Comparison of ENCODE assay signal across 33 cellular contexts in the genomic region with DNA sequence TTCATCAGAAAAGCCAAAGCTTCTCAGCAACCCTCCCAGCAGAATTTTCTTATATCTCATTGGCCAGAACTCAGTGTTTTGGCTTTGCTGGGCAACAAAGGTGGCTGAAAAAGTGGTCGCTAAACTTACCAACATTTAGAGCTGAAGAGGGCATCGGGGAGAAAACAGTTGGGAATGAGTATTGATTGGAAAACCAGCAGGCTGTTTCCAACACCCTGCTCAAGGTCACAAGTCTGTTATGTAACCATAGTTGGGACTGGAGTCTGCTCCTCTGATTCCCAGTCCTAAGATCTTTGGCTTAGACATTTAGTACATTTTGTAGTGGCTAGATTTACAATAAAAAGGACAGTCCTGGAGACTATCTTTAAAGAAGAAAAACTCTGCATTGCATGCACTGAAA. TPM values are rescaled to one million over a fixed set of nuclear protein-coding genes. Genes with fewer than 3 reads are reported as not detected.
"Had no signal": no experiment of that assay in that cellular context is flagged by ENCODE, and none has a peak within 500 bp of the region (broad histone marks: within the 10 kb centered on the region; RNA-seq: fewer than 3 reads in every experiment).

No MANE protein-coding gene starts in this region.

- H3K36me3 ChIP-seq: colonic mucosa, esophagus squamous epithelium, gastrocnemius medialis, heart right ventricle, left ventricle myocardium inferior, lower lobe of right lung had no signal

- H3K9me3 ChIP-seq: colonic mucosa, esophagus squamous epithelium, gastrocnemius medialis, heart right ventricle, left ventricle myocardium inferior, lower lobe of right lung, mucosa of descending colon had no signal

- FAIRE-seq: endometrium, islet of Langerhans, keratinocyte had no signal

- H3K27me3 ChIP-seq: colonic mucosa had no signal

- DNase-seq: colonic mucosa; cortex of kidney; effector CD8-positive, alpha-beta T cell; effector memory CD8-positive, alpha-beta T cell; endodermal cell; erythroblast; esophagus squamous epithelium; foreskin fibroblast; foreskin melanocyte; gastrocnemius medialis; glutamatergic neuron; head of caudate nucleus; heart right ventricle; hippocampal formation; left cardiac atrium; left ventricle myocardium inferior; lower lobe of right lung; mesenchymal stem cell; mucosa of descending colon; naive B cell had no signal

- ATAC-seq: effector memory CD8-positive, alpha-beta T cell; esophagus mucosa; gastrocnemius medialis; heart right ventricle; left cardiac atrium; lower lobe of right lung; mucosa of descending colon had no signal

- H3K4me3 ChIP-seq: colonic mucosa, esophagus squamous epithelium, gastrocnemius medialis, heart right ventricle, left ventricle myocardium inferior, lower lobe of right lung, mucosa of descending colon had no signal

- H3K4me1 ChIP-seq: colonic mucosa, gastrocnemius medialis, left ventricle myocardium inferior, lower lobe of right lung had no signal

- H3K27ac ChIP-seq: colonic mucosa, epithelial cell of prostate, esophagus squamous epithelium, gastrocnemius medialis, heart right ventricle, left ventricle myocardium inferior, lower lobe of right lung had no signal

RNA-seq across cellular contexts. Expression of a gene that starts 17.1 kb away (rescaled TPM):
- total RNA-seq: colonic mucosa, dermis microvascular lymphatic vessel endothelial cell, endodermal cell, esophagus squamous epithelium, gastrocnemius medialis, glomerular endothelial cell, heart right ventricle, kidney epithelial cell, left cardiac atrium, left ventricle myocardium inferior, lower leg skin, lower lobe of right lung, lung microvascular endothelial cell, mesenteric fat pad, mesothelial cell of epicardium, mucosa of descending colon, myocyte had no signal
- polyA plus RNA-seq: heart right ventricle, keratinocyte had no signal
